In the genomic region with DNA sequence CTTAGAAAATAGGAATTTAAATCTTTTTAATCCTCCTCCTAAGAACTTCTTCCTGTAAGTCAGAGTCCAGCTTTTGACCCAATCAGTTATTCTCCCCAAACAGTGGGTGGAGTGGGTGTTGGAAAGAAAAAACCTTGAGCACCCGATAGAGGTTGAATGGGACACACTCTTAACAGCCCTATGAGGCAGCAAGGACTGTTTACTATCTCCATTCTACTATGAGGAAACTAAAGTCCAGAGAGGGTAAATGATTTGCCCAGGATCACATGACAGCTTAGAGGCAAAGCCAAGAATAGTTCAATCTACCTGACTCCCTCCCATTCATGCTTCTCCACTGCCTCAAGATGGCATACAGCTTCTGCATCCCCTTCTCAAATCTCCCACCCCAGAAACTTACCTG, we compare ENCODE assay signal across 22 cellular contexts.
"Had no signal": no experiment of that assay in that cellular context is flagged by ENCODE, and none has a peak within 500 bp of the region (broad histone marks: within the 10 kb centered on the region; RNA-seq: fewer than 3 reads in every experiment).

No MANE protein-coding gene starts in this region.

- H3K27ac Mint-ChIP-seq: activated naive CD4-positive, alpha-beta T cell treated with anti-CD3 and anti-CD28 coated beads, Interleukin-2, amount 50 U/mL, for 72 hours; activated T-helper 17 cell treated with anti-CD3 and anti-CD28 coated beads, Interleukin-2, amount 50 U/mL, for 72 hours; nephron; stimulated activated memory B cell treated with anti-CD40 and anti-IgM and Interleukin-4, amounts not matched to agents 10 μg/mL and 1 μg/mL and 100 μg/mL, for 72 hours; type B pancreatic cell had no signal

- H3K4me1 Mint-ChIP-seq: activated T-helper 17 cell treated with anti-CD3 and anti-CD28 coated beads, Interleukin-2, amount 50 U/mL, for 72 hours; stimulated activated memory B cell treated with anti-CD40 and anti-IgM and Interleukin-4, amounts not matched to agents 10 μg/mL and 1 μg/mL and 100 μg/mL, for 72 hours had no signal

- FAIRE-seq: frontal cortex, TTC549 had no signal

- DNase-seq: activated T-cell treated with anti-CD3 and anti-CD28 coated beads, Interleukin-2, amount 50 U/mL, for 1 hour; aorta; brain microvascular endothelial cell; caudate nucleus; glutamatergic neuron; hippocampal formation; kidney glomerular epithelial cell; ovary; psoas muscle; SK-N-SH; stimulated activated CD4-positive, alpha-beta T cell treated with anti-CD3 and anti-CD28 coated beads, Interleukin-2, amount 100 ng/mL, for 24 hours had no signal

- H3K36me3 Mint-ChIP-seq: activated naive CD4-positive, alpha-beta T cell treated with anti-CD3 and anti-CD28 coated beads, Interleukin-2, amount 50 U/mL, for 72 hours; stimulated activated memory B cell treated with anti-CD40 and anti-IgM and Interleukin-4, amounts not matched to agents 10 μg/mL and 1 μg/mL and 100 μg/mL, for 72 hours; type B pancreatic cell had no signal

- ATAC-seq: activated naive CD4-positive, alpha-beta T cell treated with anti-CD3 and anti-CD28 coated beads, Interleukin-2, amount 50 U/mL, for 72 hours; activated T-helper 17 cell treated with anti-CD3 and anti-CD28 coated beads, Interleukin-2, amount 50 U/mL, for 72 hours; psoas muscle; right cardiac atrium; stimulated activated memory B cell treated with anti-CD40 and anti-IgM and Interleukin-4, amounts not matched to agents 10 μg/mL and 1 μg/mL and 100 μg/mL, for 72 hours had no signal

- H3K9ac ChIP-seq: SK-N-SH had no signal

- H3K4me3 Mint-ChIP-seq: activated T-helper 17 cell treated with anti-CD3 and anti-CD28 coated beads, Interleukin-2, amount 50 U/mL, for 72 hours; nephron; stimulated activated memory B cell treated with anti-CD40 and anti-IgM and Interleukin-4, amounts not matched to agents 10 μg/mL and 1 μg/mL and 100 μg/mL, for 72 hours; type B pancreatic cell had no signal

- H3K27ac ChIP-seq: brain microvascular endothelial cell, esophagus muscularis mucosa, neutrophil, ovary, psoas muscle had no signal

- H3K27me3 ChIP-seq: ovary had no signal

- H3K9me3 Mint-ChIP-seq: activated naive CD4-positive, alpha-beta T cell treated with anti-CD3 and anti-CD28 coated beads, Interleukin-2, amount 50 U/mL, for 72 hours; activated T-helper 17 cell treated with anti-CD3 and anti-CD28 coated beads, Interleukin-2, amount 50 U/mL, for 72 hours; nephron; stimulated activated memory B cell treated with anti-CD40 and anti-IgM and Interleukin-4, amounts not matched to agents 10 μg/mL and 1 μg/mL and 100 μg/mL, for 72 hours; type B pancreatic cell had no signal

- H3K4me1 ChIP-seq: psoas muscle had no signal

- H3K4me2 ChIP-seq: SK-N-SH had no signal

- H3K36me3 ChIP-seq: brain microvascular endothelial cell, esophagus muscularis mucosa, neutrophil, ovary had no signal

- H3K4me3 ChIP-seq: esophagus muscularis mucosa, lung, ovary, psoas muscle had no signal

- H3K9me3 ChIP-seq: esophagus muscularis mucosa, neutrophil, ovary, psoas muscle, SK-N-SH had no signal
